ENCODE assay signal across 8 cellular contexts in the genomic region with DNA sequence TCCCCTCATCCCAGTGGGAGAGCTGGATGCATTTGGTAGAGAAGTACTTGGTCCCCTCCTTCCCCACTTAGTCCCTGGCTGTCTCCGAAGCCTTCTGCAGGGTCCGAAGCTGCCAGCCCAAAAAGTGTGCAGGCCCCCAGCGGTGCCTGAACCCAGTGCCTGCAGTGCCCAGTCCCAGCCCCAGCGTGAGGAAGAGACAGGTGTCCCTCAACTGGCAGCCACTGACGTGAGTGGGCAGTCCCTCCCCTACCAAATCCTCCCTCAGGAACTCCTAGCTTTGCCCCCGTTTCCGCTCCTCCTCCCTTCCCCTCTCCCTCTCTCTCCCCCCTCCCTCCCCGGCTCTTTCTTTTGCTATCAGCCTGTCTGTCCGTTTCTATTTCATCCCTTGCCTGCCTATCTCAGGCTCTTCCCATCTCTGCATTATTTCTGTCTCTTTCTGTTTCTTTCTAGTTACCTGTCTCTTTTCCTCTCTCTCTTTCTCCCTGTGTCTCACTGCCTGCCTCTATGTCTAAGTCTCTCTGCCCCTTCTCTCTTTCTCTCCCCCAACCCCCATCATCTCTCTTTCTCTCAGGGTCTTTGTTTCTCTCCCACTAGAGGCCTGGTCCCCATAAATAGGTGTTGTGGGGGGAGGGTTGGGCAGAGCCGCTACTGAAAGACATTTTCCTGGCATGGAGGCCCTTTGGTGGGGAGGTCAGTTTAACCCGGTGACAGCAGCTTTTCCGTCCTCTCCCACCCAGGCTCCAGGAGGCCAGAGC. TPM values are rescaled to one million over a fixed set of nuclear protein-coding genes. Genes with fewer than 3 reads are reported as not detected.
DNase-seq lines count a peak whose midpoint lies in the region; ATAC-seq, FAIRE-seq and TF ChIP-seq lines count a peak whose summit lies in the region.

No MANE protein-coding gene starts in this region.

- no peaks in the 10 kb centered on the region for H3K36me3 ChIP-seq in BLaER1 treated with 17β-estradiol and CSF1 and Interleukin-3, amounts not matched to agents 10 nM and 100 nM
- H3K36me3 ChIP-seq in astrocyte (ENCODE audit: insufficient read depth, low read length), result no peaks in the 10 kb centered on the region
- H3K36me3 ChIP-seq in naive thymus-derived CD4-positive, alpha-beta T cell (ENCODE audit: control insufficient read depth in 2 of 3, insufficient read depth in 3 of 3, low read length in 3 of 3), result no peaks in the 10 kb centered on the region

- H3K4me3 ChIP-seq in BLaER1 treated with 17β-estradiol and CSF1 and Interleukin-3, amounts not matched to agents 10 nM and 100 nM, result peak overlapping the region; percentile 55 to 78 (median 70); a peak in 18 of 20 replicates
- no peak overlapping the region for H3K4me3 ChIP-seq in astrocyte (ENCODE audit: insufficient read depth, low read depth, low read length)
- no peak overlapping the region for H3K4me3 ChIP-seq in naive thymus-derived CD4-positive, alpha-beta T cell (ENCODE audit: low read length)

- ATAC-seq in naive thymus-derived CD4-positive, alpha-beta T cell, result no peak
- ATAC-seq in GM18868 (IDR thresholded peaks at IDR 0.05; ENCODE audit: unreplicated experiment) (no peak), GM18502 (IDR thresholded peaks at IDR 0.05; ENCODE audit: poor library complexity, unreplicated experiment) (no peak), GM18867 (IDR thresholded peaks at IDR 0.05; ENCODE audit: unreplicated experiment) (no peak)

- H3K4me1 Mint-ChIP-seq in IgD-negative memory B cell (peaks cover 16 to 31% (median 23%) of the 10 kb centered on the region in 3 donors), astrocyte (ENCODE audit: low read depth, unreplicated experiment) (peaks cover 18% of the 10 kb centered on the region)
- peaks cover 25 to 66% (median 55%) of the 10 kb centered on the region in 7 donors for H3K4me1 Mint-ChIP-seq in naive thymus-derived CD4-positive, alpha-beta T cell

- CTCF ChIA-PET in naive thymus-derived CD4-positive, alpha-beta T cell (lab: Charles Lee), result interaction anchor here (0.8 to 2.8 kb wide), 10 partner anchors 9 to 294 kb away, joined by 3 to 9 read pairs (median 4); no protein-coding TSS in a partner anchor

- no peaks in the 10 kb centered on the region for H3K9me3 ChIP-seq in BLaER1 treated with 17β-estradiol and CSF1 and Interleukin-3, amounts not matched to agents 10 nM and 100 nM (replicated peaks in 1 of 11)
- H3K9me3 ChIP-seq in astrocyte (ENCODE audit: insufficient read depth, low read depth, low read length), result no peaks in the 10 kb centered on the region
- H3K9me3 ChIP-seq in naive thymus-derived CD4-positive, alpha-beta T cell (ENCODE audit: control insufficient read depth in 2 of 3, low read length in 3 of 3), result no peaks in the 10 kb centered on the region

- peaks cover 26 to 49% (median 33%) of the 10 kb centered on the region in 11 experiments for H3K27me3 ChIP-seq in BLaER1 treated with 17β-estradiol and CSF1 and Interleukin-3, amounts not matched to agents 10 nM and 100 nM
- H3K27me3 ChIP-seq in astrocyte (ENCODE audit: insufficient read depth, low read length), result no peaks in the 10 kb centered on the region
- H3K27me3 ChIP-seq in naive thymus-derived CD4-positive, alpha-beta T cell (ENCODE audit: control insufficient read depth in 2 of 2, insufficient read depth in 2 of 2, low read length in 2 of 2), result peaks cover 17 to 25% of the 10 kb centered on the region in 2 donors

- DNase-seq in astrocyte (ENCODE audit: low read depth), result no peak
- DNase-seq in naive thymus-derived CD4-positive, alpha-beta T cell, result peak in 1 of 9 donors; percentile 30
- DNase-seq in kidney glomerular epithelial cell (lab: John Stamatoyannopoulos, UW), result no peak

- H3K4me3 Mint-ChIP-seq in IgD-negative memory B cell, result peak overlapping the region in 3 of 4 donors; percentile 28 to 84 (median 68)
- H3K4me3 Mint-ChIP-seq in astrocyte (ENCODE audit: unreplicated experiment), result peak overlapping the region; percentile 69
- peak overlapping the region; percentile 52 to 76 (median 68) for H3K4me3 Mint-ChIP-seq in naive thymus-derived CD4-positive, alpha-beta T cell

- H3K4me1 ChIP-seq in BLaER1 treated with 17β-estradiol and CSF1 and Interleukin-3, amounts not matched to agents 10 nM and 100 nM, result peaks cover 66 to 76% (median 73%) of the 10 kb centered on the region in 10 experiments
- peaks cover 48% of the 10 kb centered on the region for H3K4me1 ChIP-seq in astrocyte (ENCODE audit: insufficient read depth, low read length)
- peaks cover 47 to 52% of the 10 kb centered on the region in 2 donors for H3K4me1 ChIP-seq in naive thymus-derived CD4-positive, alpha-beta T cell (ENCODE audit: control insufficient read depth in 2 of 2, insufficient read depth in 2 of 2, low read length in 2 of 2)

- no peak overlapping the region for H2AFZ ChIP-seq in astrocyte (ENCODE audit: low read depth, low read length)

- peak overlapping the region in 10 of 11 experiments; percentile 48 to 86 (median 67); a peak in 20 of 22 replicates for H3K9ac ChIP-seq in BLaER1 treated with 17β-estradiol and CSF1 and Interleukin-3, amounts not matched to agents 10 nM and 100 nM
- peak overlapping the region; percentile 12 for H3K9ac ChIP-seq in astrocyte (ENCODE audit: low read length)

- peak overlapping the region in 8 of 11 experiments; percentile 40 to 75 (median 60); a peak in 13 of 22 replicates for H3K27ac ChIP-seq in BLaER1 treated with 17β-estradiol and CSF1 and Interleukin-3, amounts not matched to agents 10 nM and 100 nM
- no peak overlapping the region for H3K27ac ChIP-seq in astrocyte (ENCODE audit: low read depth, low read length)
- H3K27ac ChIP-seq in naive thymus-derived CD4-positive, alpha-beta T cell (ENCODE audit: low read depth, low read length), result no peak overlapping the region

- no peak for TF ChIP-seq CTCF in astrocyte (IDR thresholded peaks at IDR 0.05; ENCODE audit: insufficient read depth, low read depth, low read length)

- H3K36me3 Mint-ChIP-seq in IgD-negative memory B cell (no peaks in the 10 kb centered on the region), astrocyte (ENCODE audit: low read depth, unreplicated experiment) (no peaks in the 10 kb centered on the region)
- H3K36me3 Mint-ChIP-seq in naive thymus-derived CD4-positive, alpha-beta T cell, result peaks cover 0 to 1% (median 0%) of the 10 kb centered on the region in 5 donors

- peaks cover 41% of the 10 kb centered on the region for H3K27me3 Mint-ChIP-seq in IgD-negative memory B cell
- H3K27me3 Mint-ChIP-seq in astrocyte (ENCODE audit: low read depth, unreplicated experiment), result peaks cover 30% of the 10 kb centered on the region
- peaks cover 29 to 66% (median 37%) of the 10 kb centered on the region in 5 donors for H3K27me3 Mint-ChIP-seq in naive thymus-derived CD4-positive, alpha-beta T cell

- no peak for FAIRE-seq in astrocyte (lab: Jason Lieb, UNC)

- intact Hi-C loops in naive thymus-derived CD4-positive, alpha-beta T cell (cut with micrococcal nuclease), result loop anchor here (2.0 to 10.0 kb wide), 6 partner anchors 15 to 955 kb away; a partner anchor contains a TSS

- POLR2A ChIA-PET in naive thymus-derived CD4-positive, alpha-beta T cell (lab: Charles Lee), result interaction anchor here (0.6 to 2.0 kb wide), 4 partner anchors 8 to 179 kb away, joined by 3 to 6 read pairs (median 4); no protein-coding TSS in a partner anchor

- H3K79me2 ChIP-seq in astrocyte (ENCODE audit: insufficient read depth, low read length), result no peaks in the 10 kb centered on the region

- peak overlapping the region; percentile 93 to 100 (median 99) for H3K4me2 ChIP-seq in BLaER1 treated with 17β-estradiol and CSF1 and Interleukin-3, amounts not matched to agents 10 nM and 100 nM
- peak overlapping the region; percentile 86 for H3K4me2 ChIP-seq in astrocyte (ENCODE audit: low read length)

- H3K27ac Mint-ChIP-seq in IgD-negative memory B cell, result peak overlapping the region in 2 of 3 donors; percentile 7 to 78
- H3K27ac Mint-ChIP-seq in astrocyte (ENCODE audit: unreplicated experiment), result no peak overlapping the region
- H3K27ac Mint-ChIP-seq in naive thymus-derived CD4-positive, alpha-beta T cell, result peak overlapping the region in 4 of 9 donors; percentile 7 to 75 (median 46)

- H3K9me3 Mint-ChIP-seq in IgD-negative memory B cell, result peaks cover 0 to 3% (median 0%) of the 10 kb centered on the region in 3 donors
- H3K9me3 Mint-ChIP-seq in astrocyte (ENCODE audit: unreplicated experiment), result no peaks in the 10 kb centered on the region
- peaks cover 0 to 3% (median 0%) of the 10 kb centered on the region in 11 donors for H3K9me3 Mint-ChIP-seq in naive thymus-derived CD4-positive, alpha-beta T cell

- H4K20me1 ChIP-seq in BLaER1 treated with 17β-estradiol and CSF1 and Interleukin-3, amounts not matched to agents 10 nM and 100 nM, result peaks cover 0 to 15% (median 0%) of the 10 kb centered on the region in 11 experiments; a peak in 6 of 22 replicates
- H4K20me1 ChIP-seq in astrocyte (ENCODE audit: insufficient read depth, low read length), result peaks cover 14% of the 10 kb centered on the region

RNA-seq across cellular contexts. Expression of a gene that starts 1.7 kb away (rescaled TPM):
- 22.1 TPM for polyA plus RNA-seq in IgD-negative memory B cell
- 46.9 and 63.5 TPM in 2 replicates for total RNA-seq in astrocyte
- 100 to 1,000 TPM in 4 of 5 experiments, 10 to 100 TPM in 1; 62.4 to 116 (median 111) TPM for total RNA-seq in naive thymus-derived CD4-positive, alpha-beta T cell
- polyA plus RNA-seq in naive thymus-derived CD4-positive, alpha-beta T cell, result 10 to 100 TPM; 21.8 to 41.4 TPM

RNA-seq across cellular contexts. Expression of a gene that starts 22.8 kb away (rescaled TPM):
- polyA plus RNA-seq in IgD-negative memory B cell, result 210 TPM
- 56.3 and 60.4 TPM in 2 replicates for total RNA-seq in astrocyte
- total RNA-seq in naive thymus-derived CD4-positive, alpha-beta T cell, result 100 to 1,000 TPM in 4 of 5 experiments, 10 to 100 TPM in 1; 98.4 to 218 (median 139) TPM
- 100 to 1,000 TPM in 1 of 2 donors, 10 to 100 TPM in 1; 92.8 to 140 TPM for polyA plus RNA-seq in naive thymus-derived CD4-positive, alpha-beta T cell

Comparison
In these comparisons a context has a peak if more than half of its experiments do, and no peak if none do; other contexts are left out.
1. H3K27ac ChIP-seq: peak in BLaER1 treated with 17β-estradiol and CSF1 and Interleukin-3, amounts not matched to agents 10 nM and 100 nM (8 of 11); none in astrocyte (single experiment) and naive thymus-derived CD4-positive, alpha-beta T cell (single experiment).
2. H3K4me3 ChIP-seq: peak in BLaER1 treated with 17β-estradiol and CSF1 and Interleukin-3, amounts not matched to agents 10 nM and 100 nM (10 of 10); none in astrocyte (single experiment) and naive thymus-derived CD4-positive, alpha-beta T cell (single experiment).
3. Peak in every context shown above with its lines, with median percentiles within 50 percentile points of each other: H3K4me3 Mint-ChIP-seq.